ENCODE assay signal across 28 cellular contexts in the genomic region with DNA sequence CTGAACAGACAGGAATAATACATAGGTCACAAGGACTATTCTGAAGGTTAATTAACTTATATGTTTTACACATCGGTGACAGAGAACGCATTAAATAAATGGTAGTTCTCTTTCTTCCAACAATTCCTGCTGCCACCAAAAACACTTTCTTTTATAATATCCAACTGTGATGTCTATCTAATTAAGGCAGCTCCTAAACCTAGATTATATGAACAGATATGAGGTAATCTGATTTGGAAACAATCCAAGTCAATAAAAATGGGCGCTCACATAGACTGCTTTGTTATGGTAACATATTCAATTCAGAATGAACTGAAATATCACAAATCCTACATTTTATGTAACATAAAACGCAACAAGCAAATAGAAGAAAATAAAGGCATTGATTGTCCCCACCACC. TPM values are rescaled to one million over a fixed set of nuclear protein-coding genes. Genes with fewer than 3 reads are reported as not detected.
"Had no signal": no experiment of that assay in that cellular context is flagged by ENCODE, and none has a peak within 500 bp of the region (broad histone marks: within the 10 kb centered on the region; RNA-seq: fewer than 3 reads in every experiment).

No MANE protein-coding gene starts in this region.

- H3K36me3 Mint-ChIP-seq: activated naive CD8-positive, alpha-beta T cell treated with anti-CD3 and anti-CD28 coated beads for 36 hours had no signal

- H3K36me3 ChIP-seq: ascending aorta, cardiac muscle cell had no signal

- H3K9me3 ChIP-seq: ascending aorta had no signal

- H3K27ac ChIP-seq: ascending aorta, cardiac muscle cell, PC-9, SK-N-MC had no signal

- H3K27me3 Mint-ChIP-seq: activated CD4-positive, alpha-beta T cell treated with anti-CD3 and anti-CD28 coated beads, Interleukin-2, amount 10 ng/mL, durations not matched to agents 24 days and 14 days; activated CD8-positive, alpha-beta T cell treated with anti-CD3 and anti-CD28 coated beads for 36 hours; activated naive CD8-positive, alpha-beta T cell treated with anti-CD3 and anti-CD28 coated beads for 36 hours; activated T-helper 17 cell treated with anti-CD3 and anti-CD28 coated beads, Interleukin-2, amount 50 U/mL, for 72 hours; central memory CD8-positive, alpha-beta T cell had no signal

- H3K27ac Mint-ChIP-seq: activated CD4-positive, alpha-beta T cell treated with anti-CD3 and anti-CD28 coated beads, Interleukin-2, amount 10 ng/mL, durations not matched to agents 24 days and 14 days; activated CD8-positive, alpha-beta T cell treated with anti-CD3 and anti-CD28 coated beads for 36 hours; activated naive CD8-positive, alpha-beta T cell treated with anti-CD3 and anti-CD28 coated beads for 36 hours; activated T-cell treated with anti-CD3 and anti-CD28 coated beads, Interleukin-2, amount 50 U/mL, for 72 hours; activated T-helper 17 cell treated with anti-CD3 and anti-CD28 coated beads, Interleukin-2, amount 50 U/mL, for 72 hours; T-helper 1 cell treated with Interleukin-12 subunit alpha and Interleukin-12 subunit beta and Interleukin-4 antibody, amounts not matched to agents 30 μg/mL and 1 μg/mL, for 36 hours; T-helper 2 cell treated with Interferon-gamma antibody and Interleukin-4, amounts not matched to agents 5 μg/mL and 100 μg/mL, for 36 hours had no signal

- H3K4me1 Mint-ChIP-seq: activated CD4-positive, alpha-beta T cell treated with anti-CD3 and anti-CD28 coated beads, Interleukin-2, amount 10 ng/mL, durations not matched to agents 24 days and 14 days; activated naive CD8-positive, alpha-beta T cell treated with anti-CD3 and anti-CD28 coated beads for 36 hours; activated T-helper 17 cell treated with anti-CD3 and anti-CD28 coated beads, Interleukin-2, amount 50 U/mL, for 72 hours; central memory CD8-positive, alpha-beta T cell had no signal

- H3K9me3 Mint-ChIP-seq: activated CD4-positive, alpha-beta T cell treated with anti-CD3 and anti-CD28 coated beads, Interleukin-2, amount 10 ng/mL, durations not matched to agents 24 days and 14 days; activated CD8-positive, alpha-beta T cell treated with anti-CD3 and anti-CD28 coated beads for 36 hours; activated naive CD8-positive, alpha-beta T cell treated with anti-CD3 and anti-CD28 coated beads for 36 hours; activated T-cell treated with anti-CD3 and anti-CD28 coated beads, Interleukin-2, amount 50 U/mL, for 72 hours; activated T-helper 17 cell treated with anti-CD3 and anti-CD28 coated beads, Interleukin-2, amount 50 U/mL, for 72 hours; T-helper 1 cell treated with Interleukin-12 subunit alpha and Interleukin-12 subunit beta and Interleukin-4 antibody, amounts not matched to agents 30 μg/mL and 1 μg/mL, for 36 hours; T-helper 2 cell treated with Interferon-gamma antibody and Interleukin-4, amounts not matched to agents 5 μg/mL and 100 μg/mL, for 36 hours had no signal

- DNase-seq: activated CD4-positive, alpha-beta T cell treated with anti-CD3 and anti-CD28 coated beads, Interleukin-2, amount 10 ng/mL, durations not matched to agents 24 days and 14 days; activated CD4-positive, alpha-beta T cell treated with anti-CD3 and anti-CD28 coated beads, Interleukin-2, amount 50 U/mL, for 4 hours; activated CD8-positive, alpha-beta T cell treated with anti-CD3 and anti-CD28 coated beads for 36 hours; activated effector memory CD4-positive, alpha-beta T cell treated with anti-CD3 and anti-CD28 coated beads, Interleukin-2, amount 50 U/mL, for 16 hours; activated naive CD4-positive, alpha-beta T cell; activated naive CD4-positive, alpha-beta T cell treated with anti-CD3 and anti-CD28 coated beads, Interleukin-2, amount 50 U/mL, for 16 hours; activated naive CD8-positive, alpha-beta T cell treated with anti-CD3 and anti-CD28 coated beads for 36 hours; activated T-cell treated with anti-CD3 and anti-CD28 coated beads, Interleukin-2, amount 50 U/mL, for 1 hour; activated T-cell treated with anti-CD3 and anti-CD28 coated beads, Interleukin-2, amount 50 U/mL, for 72 hours; amniotic stem cell; NCI-H1092 treated with DMSO at 0.1 percent for 48 hours; NCI-H1694; NCI-H1930; NCI-H510A; NCI-H526; PC-9; Right ventricle myocardium superior had no signal

- H3K4me3 ChIP-seq: ascending aorta, cardiac muscle cell, K562, PC-9, SK-N-MC had no signal

- H3K4me1 ChIP-seq: ascending aorta had no signal

- H3K4me3 Mint-ChIP-seq: activated CD4-positive, alpha-beta T cell treated with anti-CD3 and anti-CD28 coated beads, Interleukin-2, amount 10 ng/mL, durations not matched to agents 24 days and 14 days; activated CD8-positive, alpha-beta T cell treated with anti-CD3 and anti-CD28 coated beads for 36 hours; activated naive CD8-positive, alpha-beta T cell treated with anti-CD3 and anti-CD28 coated beads for 36 hours; activated T-cell treated with anti-CD3 and anti-CD28 coated beads, Interleukin-2, amount 50 U/mL, for 72 hours; activated T-helper 17 cell treated with anti-CD3 and anti-CD28 coated beads, Interleukin-2, amount 50 U/mL, for 72 hours; central memory CD8-positive, alpha-beta T cell; T-helper 1 cell treated with Interleukin-12 subunit alpha and Interleukin-12 subunit beta and Interleukin-4 antibody, amounts not matched to agents 30 μg/mL and 1 μg/mL, for 36 hours; T-helper 2 cell treated with Interferon-gamma antibody and Interleukin-4, amounts not matched to agents 5 μg/mL and 100 μg/mL, for 36 hours had no signal

- ATAC-seq: activated CD8-positive, alpha-beta T cell treated with anti-CD3 and anti-CD28 coated beads for 36 hours; activated T-cell treated with anti-CD3 and anti-CD28 coated beads, Interleukin-2, amount 50 U/mL, for 72 hours; activated T-helper 17 cell treated with anti-CD3 and anti-CD28 coated beads, Interleukin-2, amount 50 U/mL, for 72 hours; K562 had no signal

- H3K27me3 ChIP-seq: ascending aorta, cardiac muscle cell had no signal

RNA-seq across cellular contexts. Expression of a gene that starts 16.0 kb away (rescaled TPM):
- total RNA-seq: activated CD4-positive, alpha-beta T cell treated with anti-CD3 and anti-CD28 coated beads, Interleukin-2, amount 10 ng/mL, durations not matched to agents 24 days and 14 days; activated CD8-positive, alpha-beta memory T cell treated with anti-CD3 and anti-CD28 coated beads for 36 hours; activated CD8-positive, alpha-beta T cell treated with anti-CD3 and anti-CD28 coated beads for 36 hours; activated naive CD8-positive, alpha-beta T cell treated with anti-CD3 and anti-CD28 coated beads for 36 hours; activated T-cell treated with anti-CD3 and anti-CD28 coated beads, Interleukin-2, amount 50 U/mL, for 72 hours; activated T-helper 17 cell treated with anti-CD3 and anti-CD28 coated beads, Interleukin-2, amount 50 U/mL, for 72 hours; K562; M059J; OCI-LY7; PC-9 had no signal
- polyA plus RNA-seq: K562 had no signal
